8 cellular contexts compared by ENCODE assay signal in the genomic region with DNA sequence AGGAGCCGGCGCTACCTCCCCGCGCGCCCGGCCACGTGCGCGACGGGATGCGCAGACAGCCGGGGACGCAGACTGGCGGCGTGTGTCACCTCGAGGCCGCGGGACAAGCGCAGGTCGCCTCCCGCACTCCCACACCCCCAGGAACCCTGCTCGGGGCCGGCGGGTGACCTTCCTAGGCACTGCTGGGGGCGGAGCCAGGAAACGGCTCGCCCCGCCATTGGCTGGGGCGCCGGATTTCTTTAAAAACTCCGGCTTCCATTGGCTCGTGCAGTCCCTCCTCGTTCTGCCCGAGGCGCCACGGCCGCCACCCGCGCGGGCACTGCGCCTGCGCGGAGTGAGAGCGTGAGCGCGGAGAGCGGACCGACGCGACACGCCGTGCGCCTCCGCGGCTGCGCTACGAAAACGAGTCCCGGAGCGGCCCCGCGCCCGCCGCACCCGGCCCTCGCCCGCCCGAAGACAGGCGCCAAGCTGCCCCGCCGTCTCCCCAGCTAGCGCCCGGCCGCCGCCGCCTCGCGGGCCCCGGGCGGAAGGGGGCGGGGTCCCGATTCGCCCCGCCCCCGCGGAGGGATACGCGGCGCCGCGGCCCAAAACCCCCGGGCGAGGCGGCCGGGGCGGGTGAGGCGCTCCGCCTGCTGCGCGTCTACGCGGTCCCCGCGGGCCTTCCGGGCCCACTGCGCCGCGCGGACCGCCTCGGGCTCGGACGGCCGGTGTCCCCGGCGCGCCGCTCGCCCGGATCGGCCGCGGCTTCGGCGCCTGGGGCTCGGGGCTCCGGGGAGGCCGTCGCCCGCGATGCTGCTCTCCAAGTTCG. TPM values are rescaled to one million over a fixed set of nuclear protein-coding genes. Genes with fewer than 3 reads are reported as not detected.
A peak's percentile ranks its signal among the peaks of the same experiment; 100 is the strongest.
DNase-seq lines count a peak whose midpoint lies in the region; ATAC-seq, FAIRE-seq and TF ChIP-seq lines count a peak whose summit lies in the region.

A gene (plus strand): TSS at position 614 of the 808 bp plus-strand sequence. CDS start 176 bp downstream, at position 790.

- H2AFZ ChIP-seq in OCI-LY3 (ENCODE audit: low read depth, low read length): no peak within 1 kb of the TSS

- TF ChIP-seq CTCF in D721Med (IDR thresholded peaks at IDR 0.05; ENCODE audit: insufficient read depth, missing control alignments) (no peak), OCI-LY3 (IDR thresholded peaks at IDR 0.05; ENCODE audit: low read depth, low read length) (no peak), endothelial cell (IDR thresholded peaks at IDR 0.05; ENCODE audit: unreplicated experiment) (no peak), mesothelial cell of epicardium (IDR thresholded peaks at IDR 0.05; ENCODE audit: unreplicated experiment) (no peak)

- H3K27ac Mint-ChIP-seq in endothelial cell (ENCODE audit: unreplicated experiment) (peak within 1 kb of the TSS; percentile 24), mesothelial cell of epicardium (peak within 1 kb of the TSS; percentile 93)

- H4K20me1 ChIP-seq in OCI-LY3 (ENCODE audit: insufficient read depth, low read length): peaks cover 36% of the 10 kb centered on the region

- peaks cover 43% of the 10 kb centered on the region for H3K79me2 ChIP-seq in OCI-LY3 (ENCODE audit: low read length)

- H3K36me3 Mint-ChIP-seq in endothelial cell (ENCODE audit: low read depth, unreplicated experiment) (peaks cover 8% of the 10 kb centered on the region), mesothelial cell of epicardium (peaks cover 3% of the 10 kb centered on the region)

- H3K4me1 ChIP-seq in HUES64 (ENCODE audit: insufficient read depth, low read length): peaks cover 6% of the 10 kb centered on the region; the same call in 1 of the 2 replicates
- H3K4me1 ChIP-seq in OCI-LY3 (ENCODE audit: low read length): peaks cover 22% of the 10 kb centered on the region

- peak within 1 kb of the TSS; percentile 100 for H3K4me2 ChIP-seq in OCI-LY3 (ENCODE audit: low read length)

- H3K9me3 ChIP-seq in HUES64 (ENCODE audit: insufficient read depth, low read depth, low read length): no peaks in the 10 kb centered on the region
- H3K9me3 ChIP-seq in OCI-LY3 (ENCODE audit: insufficient read depth, low read length): no peaks in the 10 kb centered on the region

- no peak for FAIRE-seq in D721Med (lab: Jason Lieb, UNC)

- H3K4me3 ChIP-seq in HUES64 (ENCODE audit: low read length) (peak within 1 kb of the TSS; percentile 88), OCI-LY3 (ENCODE audit: low read length) (peak within 1 kb of the TSS; percentile 99)

- DNase-seq in D721Med (ENCODE audit: insufficient read length, low spot score): peak; percentile 95
- peak; percentile 95 for DNase-seq in activated CD8-positive, alpha-beta memory T cell treated with anti-CD3 and anti-CD28 coated beads, Interleukin-2, amount 50 U/mL, for 48 hours
- peak; percentile 90 for DNase-seq in endothelial cell (ENCODE audit: low spot score)
- peak; percentile 83 to 94 for DNase-seq in mesothelial cell of epicardium (ENCODE audit: low spot score in 2 of 2, unreplicated experiment in 2 of 2)
- peak; percentile 89 to 91 for DNase-seq in stimulated activated CD8-positive, alpha-beta memory T cell treated with anti-CD3 and anti-CD28 coated beads, Interleukin-15, amount 100 ng/mL, for 4 hours (ENCODE audit: low read depth in 2 of 2)

- H3K9me3 Mint-ChIP-seq in endothelial cell (ENCODE audit: unreplicated experiment) (no peaks in the 10 kb centered on the region), mesothelial cell of epicardium (no peaks in the 10 kb centered on the region)

- H3K27me3 Mint-ChIP-seq in endothelial cell (ENCODE audit: unreplicated experiment): peaks cover 9% of the 10 kb centered on the region
- no peaks in the 10 kb centered on the region for H3K27me3 Mint-ChIP-seq in mesothelial cell of epicardium (ENCODE audit: low read depth)

- under 1% methylated on average over 132 of the region's 132 CpGs for WGBS in HUES64

- ATAC-seq in GM21447 (IDR thresholded peaks at IDR 0.05; ENCODE audit: unreplicated experiment): peak; percentile 55

- H3K36me3 ChIP-seq in HUES64 (ENCODE audit: insufficient read depth, low read length) (peaks cover 21% of the 10 kb centered on the region), OCI-LY3 (replicated peaks; ENCODE audit: low read depth, low read length) (peaks cover 27% of the 10 kb centered on the region)

- H3K9ac ChIP-seq in HUES64 (ENCODE audit: low read depth, low read length) (peak within 1 kb of the TSS; percentile 88), OCI-LY3 (ENCODE audit: low read length) (peak within 1 kb of the TSS; percentile 96)

- peak within 1 kb of the TSS; percentile 95 for H3K4me3 Mint-ChIP-seq in endothelial cell (ENCODE audit: unreplicated experiment)
- peak within 1 kb of the TSS; percentile 87 for H3K4me3 Mint-ChIP-seq in mesothelial cell of epicardium

- H3K27me3 ChIP-seq in HUES64 (ENCODE audit: insufficient read depth, low read length): peaks cover 7% of the 10 kb centered on the region; the same call in 1 of the 2 replicates
- H3K27me3 ChIP-seq in OCI-LY3 (ENCODE audit: low read depth, low read length): no peaks in the 10 kb centered on the region

- H3K27ac ChIP-seq in HUES64 (ENCODE audit: low read depth, low read length): peak within 1 kb of the TSS; percentile 86; the same call in 1 of the 2 replicates
- H3K27ac ChIP-seq in OCI-LY3 (ENCODE audit: low read length): peak within 1 kb of the TSS; percentile 72

- peaks cover 25% of the 10 kb centered on the region for H3K4me1 Mint-ChIP-seq in endothelial cell (ENCODE audit: unreplicated experiment)
- H3K4me1 Mint-ChIP-seq in mesothelial cell of epicardium: peaks cover 31% of the 10 kb centered on the region

RNA-seq across cellular contexts. Expression of the gene that starts here (rescaled TPM):
- polyA plus RNA-seq in HUES64 (2013, experiment 1 of 2): 12.5 TPM
- polyA plus RNA-seq in HUES64 (2013, experiment 2 of 2): 14.9 TPM
- total RNA-seq in endothelial cell (ENCODE audit: unreplicated experiment) (112 TPM), mesothelial cell of epicardium (57.5 to 62.5 TPM (median 59.8 TPM) in 3 replicates)

Comparison
In these comparisons a context has a peak if more than half of its experiments do, and no peak if none do; other contexts are left out.
1. Peak in every context shown above with its lines: DNase-seq, ATAC-seq, H3K4me3 ChIP-seq and H3K27ac ChIP-seq.